Comparison of ENCODE assay signal across 19 cellular contexts in the genomic region with DNA sequence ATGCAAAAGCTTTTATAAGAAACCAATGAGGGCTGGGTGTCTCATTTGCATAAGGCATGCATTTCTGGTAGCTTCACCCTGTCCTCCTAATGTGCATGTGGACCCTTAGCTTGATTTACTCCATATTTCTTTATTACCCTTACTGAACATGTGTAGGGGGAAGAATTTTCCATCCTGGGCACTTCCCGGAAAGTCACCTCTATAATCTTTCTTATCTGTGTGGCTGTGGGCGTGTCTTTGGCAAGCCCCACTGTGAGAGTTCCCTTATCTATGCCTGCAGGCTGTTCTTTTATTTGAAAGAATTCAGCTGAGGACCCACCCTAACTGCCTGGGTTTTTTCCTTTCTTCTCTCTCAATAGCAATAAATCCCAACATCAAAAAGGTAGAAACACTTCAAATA.
DNase-seq lines count a peak whose midpoint lies in the region; ATAC-seq and TF ChIP-seq lines count a peak whose summit lies in the region.
"Had no signal": no experiment of that assay in that cellular context is flagged by ENCODE, and none has a peak within 500 bp of the region (broad histone marks: within the 10 kb centered on the region; RNA-seq: fewer than 3 reads in every experiment).

No MANE protein-coding gene starts in this region.

- H3K9me3 ChIP-seq in mucosa of descending colon, result no peaks in the 10 kb centered on the region
- H3K9me3 ChIP-seq in sigmoid colon, result no peaks in the 10 kb centered on the region
- H3K9me3 ChIP-seq: MG63 had no signal

- DNase-seq in CMK (ENCODE audit: low read depth) (peak; percentile 30), M059J (ENCODE audit: low read depth) (peak; percentile 29), astrocyte of the hippocampus (ENCODE audit: low read depth, low spot score) (peak; percentile 8), mucosa of descending colon (peak; percentile 60 to 84 (median 73)), sigmoid colon (no peak), dermis blood vessel endothelial cell (no peak)
- DNase-seq: AML-193; CD4-positive, CD25-positive, alpha-beta regulatory T cell; DMS79 treated with DMSO at 0.1 percent for 48 hours; GDM1; GOT3; KG1; MG63; NCI-H1092 treated with DMSO at 0.1 percent for 48 hours; NCI-H2029 treated with DMSO at 0.1 percent for 48 hours; NCI-H524 had no signal

- no peak for TF ChIP-seq POLR2A in sigmoid colon (IDR thresholded peaks at IDR 0.05)

- peak; percentile 97 for ATAC-seq in mucosa of descending colon
- ATAC-seq in GM18868 (IDR thresholded peaks at IDR 0.05; ENCODE audit: unreplicated experiment), result no peak
- ATAC-seq in GM21717 (IDR thresholded peaks at IDR 0.05; ENCODE audit: unreplicated experiment), result no peak

- WGBS in sigmoid colon, 2 donors, result 13 to 35% methylated on average over 2 of the region's 2 CpGs

- no peak overlapping the region for H3K27ac ChIP-seq in sigmoid colon
- H3K27ac ChIP-seq: SK-N-MC had no signal

- intact Hi-C loops in mucosa of descending colon (cut with DNase I, micrococcal nuclease), result no loop called here
- intact Hi-C loops in sigmoid colon (cut with DNase I), result no loop called here

- no peaks in the 10 kb centered on the region for H3K36me3 ChIP-seq in mucosa of descending colon (ENCODE audit: low read depth)
- H3K36me3 ChIP-seq in sigmoid colon, result no peaks in the 10 kb centered on the region
- H3K36me3 ChIP-seq: MG63 had no signal

- no peaks in the 10 kb centered on the region for H3K27me3 ChIP-seq in sigmoid colon
- H3K27me3 ChIP-seq: MG63 had no signal

- TF ChIP-seq CTCF in mucosa of descending colon (IDR thresholded peaks at IDR 0.05) (no peak), sigmoid colon (IDR thresholded peaks at IDR 0.05) (no peak)

- peaks cover 4% of the 10 kb centered on the region for H3K4me1 ChIP-seq in mucosa of descending colon (ENCODE audit: low read depth)
- no peaks in the 10 kb centered on the region for H3K4me1 ChIP-seq in sigmoid colon

- H3K4me3 ChIP-seq in mucosa of descending colon (no peak overlapping the region), sigmoid colon (no peak overlapping the region)
- H3K4me3 ChIP-seq: MG63, SK-N-MC had no signal

- TF ChIP-seq EP300 in sigmoid colon (IDR thresholded peaks at IDR 0.05), result no peak

Comparison
In these comparisons a context has a peak if more than half of its experiments do, and no peak if none do; other contexts are left out.
1. DNase-seq: peak in CMK (single experiment), M059J (single experiment), astrocyte of the hippocampus (single experiment) and mucosa of descending colon (3 of 3); none in sigmoid colon (single experiment) and dermis blood vessel endothelial cell (single experiment).